In genomic region chrX:111270339-111270738, GRCh38 we compare ENCODE assay signal across 1 cellular context.
TF ChIP-seq lines count a peak whose summit lies in the region.

CAPN6 (minus strand) TSS chrX:111270483; CDS start chrX:111263936, 6,547 bp downstream.

TF ChIP-seq in K562, 482 proteins besides CTCF, POLR2A, EP300 and RAD21 (continued from another document):
- peak; percentile 85 for TF ChIP-seq PRDM10 (IDR thresholded peaks at IDR 0.05; ENCODE audit: partially characterized antibody)
- TF ChIP-seq FOXA3 (CRISPR knock-in tag; conservative IDR thresholded peaks at IDR 0.05 in 1 of 2, IDR thresholded peaks at IDR 0.05 in 1 of 2), result no peak
TF ChIP-seq in K562: peak in this region for 1.
